In genomic region chr4:55948726-55949479, GRCh38 we compare ENCODE assay signal across 1 cellular context.
TF ChIP-seq lines count a peak whose summit lies in the region.

Gene CEP135, plus strand, starts transcription at chr4:55948945. Its CDS starts 3,186 bp downstream, at chr4:55952131.

TF ChIP-seq in HEK293, 187 proteins besides CTCF, POLR2A, EP300 and RAD21 (continued from another document and continues in another):
- peak; percentile 98 for TF ChIP-seq ZBTB6 (tag by site-specific recombination; IDR thresholded peaks at IDR 0.05)
- peak; percentile 79 for TF ChIP-seq ZNF561 (tag by site-specific recombination; IDR thresholded peaks at IDR 0.05; ENCODE audit: borderline replicate concordance)
- TF ChIP-seq ZNF501 (tag by site-specific recombination; IDR thresholded peaks at IDR 0.05), result peak; percentile 78
- no peak; the same call in 1 of the 2 replicates for TF ChIP-seq ZNF513 (tag by site-specific recombination; IDR thresholded peaks at IDR 0.05)
- TF ChIP-seq ZNF391 (tag by site-specific recombination; IDR thresholded peaks at IDR 0.05; ENCODE audit: borderline replicate concordance, low read depth), result peak; percentile 23; the same call in 1 of the 2 replicates
- TF ChIP-seq PATZ1 (tag by site-specific recombination; IDR thresholded peaks at IDR 0.05), result 0 out of 2 replicates have a peak, but pooled peaks have one; percentile 15
- peak; percentile 63; the same call in 1 of the 2 replicates for TF ChIP-seq ZBTB20 (tag by site-specific recombination; IDR thresholded peaks at IDR 0.05)
- TF ChIP-seq ZNF394 (tag by site-specific recombination; IDR thresholded peaks at IDR 0.05; ENCODE audit: borderline replicate concordance), result peak; percentile 55; the same call in 1 of the 2 replicates
- TF ChIP-seq YY1 (tag by site-specific recombination; IDR thresholded peaks at IDR 0.05), result peak; percentile 88
- TF ChIP-seq ELK4 (IDR thresholded peaks at IDR 0.05; ENCODE audit: borderline replicate concordance, low read depth, low read length), result peak; percentile 24; the same call in 1 of the 2 replicates
- TF ChIP-seq ZNF112 (tag by site-specific recombination; IDR thresholded peaks at IDR 0.05), result no peak
- peak; percentile 81 for TF ChIP-seq ZNF76 (tag by site-specific recombination; IDR thresholded peaks at IDR 0.05; ENCODE audit: borderline replicate concordance, low read depth)
- no peak for TF ChIP-seq ZNF704 (tag by site-specific recombination; IDR thresholded peaks at IDR 0.05)
- 0 out of 2 replicates have a peak, but pooled peaks have one; percentile 26 for TF ChIP-seq EGR2 (tag by site-specific recombination; IDR thresholded peaks at IDR 0.05; ENCODE audit: low read depth)
- TF ChIP-seq ZBTB44 (tag by site-specific recombination; IDR thresholded peaks at IDR 0.05), result peak; percentile 89
- peak; percentile 46; the same call in 1 of the 2 replicates for TF ChIP-seq ZNF777 (tag by site-specific recombination; IDR thresholded peaks at IDR 0.05; ENCODE audit: borderline replicate concordance)
- TF ChIP-seq ZNF677 (tag by site-specific recombination; IDR thresholded peaks at IDR 0.05), result no peak
- TF ChIP-seq ZBTB8A (tag by site-specific recombination; IDR thresholded peaks at IDR 0.05), result peak; percentile 62
- TF ChIP-seq ZNF2 (tag by site-specific recombination; IDR thresholded peaks at IDR 0.05), result peak; percentile 91
- peak; percentile 49 for TF ChIP-seq ZNF660 (tag by site-specific recombination; IDR thresholded peaks at IDR 0.05)
- TF ChIP-seq ZNF341 (tag by site-specific recombination; IDR thresholded peaks at IDR 0.05; ENCODE audit: low read depth), result peak; percentile 61
- TF ChIP-seq ZNF518A (tag by site-specific recombination; conservative IDR thresholded peaks at IDR 0.05; ENCODE audit: low read depth), result 0 out of 2 replicates have a peak, but pooled peaks have one; percentile 21
- no peak for TF ChIP-seq ZNF670 (tag by site-specific recombination; IDR thresholded peaks at IDR 0.05; ENCODE audit: low read depth)
- TF ChIP-seq YY2 (tag by site-specific recombination; IDR thresholded peaks at IDR 0.05), result peak; percentile 75
- TF ChIP-seq SP3 (tag by site-specific recombination; IDR thresholded peaks at IDR 0.05), result peak; percentile 59
- TF ChIP-seq ZNF654 (tag by site-specific recombination; IDR thresholded peaks at IDR 0.05; ENCODE audit: low read depth), result peak; percentile 27; the same call in 1 of the 2 replicates
- peak; percentile 94 for TF ChIP-seq ZEB2 (tag by site-specific recombination; IDR thresholded peaks at IDR 0.05)
- peak; percentile 70 for TF ChIP-seq ZNF600 (tag by site-specific recombination; IDR thresholded peaks at IDR 0.05)
- TF ChIP-seq ZNF335 (tag by site-specific recombination; conservative IDR thresholded peaks at IDR 0.05), result peak; percentile 89
- 0 out of 2 replicates have a peak, but pooled peaks have one; percentile 23 for TF ChIP-seq ZFP69B (tag by site-specific recombination; IDR thresholded peaks at IDR 0.05)
- peak; percentile 99 for TF ChIP-seq HIC1 (tag by site-specific recombination; IDR thresholded peaks at IDR 0.05)
- no peak for TF ChIP-seq MZF1 (tag by site-specific recombination; IDR thresholded peaks at IDR 0.05; ENCODE audit: borderline replicate concordance)
- peak; percentile 59; the same call in 1 of the 2 replicates for TF ChIP-seq ZNF398 (tag by site-specific recombination; IDR thresholded peaks at IDR 0.05)
- 0 out of 2 replicates have a peak, but pooled peaks have one; percentile 13 for TF ChIP-seq ZNF449 (tag by site-specific recombination; IDR thresholded peaks at IDR 0.05)
- TF ChIP-seq OSR2 (tag by site-specific recombination; IDR thresholded peaks at IDR 0.05), result 0 out of 2 replicates have a peak, but pooled peaks have one; percentile 7
